ENCODE assay signal across 17 cellular contexts in genomic region chr6:133752129-133752528, GRCh38.
DNase-seq lines count a peak whose midpoint lies in the region; ATAC-seq, FAIRE-seq and TF ChIP-seq lines count a peak whose summit lies in the region.
"Had no signal": no experiment of that assay in that cellular context is flagged by ENCODE, and none has a peak within 500 bp of the region (broad histone marks: within the 10 kb centered on the region; RNA-seq: fewer than 3 reads in every experiment).

No MANE protein-coding gene starts in this region.

- no peak overlapping the region for H3K14ac ChIP-seq in mesenchymal stem cell (ENCODE audit: low read length in 2 of 2)

- H3K79me1 ChIP-seq in mesenchymal stem cell (replicated peaks; ENCODE audit: low read length, poor library complexity, severe bottlenecking), result no peaks in the 10 kb centered on the region

- no peak for DNase-seq in GM23338 (ENCODE audit: low spot score)
- DNase-seq in brain pericyte (ENCODE audit: low read depth, low spot score), result peak; percentile 11
- no peak for DNase-seq in mesenchymal stem cell
- DNase-seq in smooth muscle cell of the brain vasculature (ENCODE audit: low read depth, low spot score), result peak; percentile 37
- no peak for DNase-seq in RCC 7860 (ENCODE audit: low spot score)
- DNase-seq: BE2C; CD4-positive, alpha-beta T cell; DMS53; H9; NCI-H187; NCI-H226; NCI-H524 treated with DMSO at 0.1 percent for 48 hours; Peyer's patch; SHP77 had no signal

- no peak for FAIRE-seq in RCC 7860 (lab: Jason Lieb, UNC)
- FAIRE-seq: GM19239 had no signal

- H2AFZ ChIP-seq in GM23338, result peak overlapping the region; percentile 77; the same call in 1 of the 2 replicates
- no peak overlapping the region for H2AFZ ChIP-seq in mesenchymal stem cell (ENCODE audit: low read depth, low read length)

- no peaks in the 10 kb centered on the region for H3K36me3 ChIP-seq in GM23338 (ENCODE audit: insufficient read depth)
- no peaks in the 10 kb centered on the region for H3K36me3 ChIP-seq in mesenchymal stem cell (ENCODE audit: control insufficient read depth in 1 of 2, insufficient read depth in 2 of 2, low read depth in 1 of 2, low read length in 2 of 2)
- H3K36me3 ChIP-seq: BE2C, Peyer's patch had no signal

- no peaks in the 10 kb centered on the region for H3K79me2 ChIP-seq in GM23338 (replicated peaks; ENCODE audit: insufficient read depth)

- H3K18ac ChIP-seq in mesenchymal stem cell (ENCODE audit: low read depth in 1 of 2, low read length in 2 of 2), result no peak overlapping the region

- no peaks in the 10 kb centered on the region for H3F3A ChIP-seq in GM23338 (replicated peaks; ENCODE audit: low read depth)

- H3K4me1 ChIP-seq in GM23338 (ENCODE audit: insufficient read depth) (no peaks in the 10 kb centered on the region), mesenchymal stem cell (ENCODE audit: control insufficient read depth, insufficient read depth, low read depth, low read length) (no peaks in the 10 kb centered on the region)
- H3K4me1 ChIP-seq: BE2C, Peyer's patch had no signal

- H3K4me2 ChIP-seq in GM23338 (no peak overlapping the region), mesenchymal stem cell (ENCODE audit: low read length, poor library complexity, severe bottlenecking) (no peak overlapping the region)

- 81% methylated on average over 3 of the region's 3 CpGs for WGBS in mesenchymal stem cell

- H2BK15ac ChIP-seq in mesenchymal stem cell (ENCODE audit: low read depth, poor library complexity, severe bottlenecking), result no peak overlapping the region

- H3K4me3 ChIP-seq in GM23338, result no peak overlapping the region
- no peak overlapping the region for H3K4me3 ChIP-seq in mesenchymal stem cell (ENCODE audit: insufficient read depth in 1 of 2, low read depth in 1 of 2, low read length in 2 of 2)
- H3K4me3 ChIP-seq: Peyer's patch had no signal

- no peaks in the 10 kb centered on the region for H4K20me1 ChIP-seq in GM23338 (replicated peaks; ENCODE audit: insufficient read depth)

- no peak overlapping the region for H2BK5ac ChIP-seq in mesenchymal stem cell (ENCODE audit: low read depth, low read length, poor library complexity, severe bottlenecking)

- H3K9me3 ChIP-seq in mesenchymal stem cell (ENCODE audit: control insufficient read depth, low read length), result no peaks in the 10 kb centered on the region
- H3K9me3 ChIP-seq: BE2C, Peyer's patch had no signal

- no peaks in the 10 kb centered on the region for H3K9me3 Mint-ChIP-seq in GM23338
- no peaks in the 10 kb centered on the region for H3K9me3 Mint-ChIP-seq in activated T-helper 17 cell treated with anti-CD3 and anti-CD28 coated beads, Interleukin-2, amount 50 U/mL, for 72 hours
- H3K9me3 Mint-ChIP-seq: CD4-positive, alpha-beta T cell; H9 had no signal

- H2BK12ac ChIP-seq in mesenchymal stem cell (ENCODE audit: low read length in 2 of 2), result no peak overlapping the region

- H3K27ac ChIP-seq in GM23338 (ENCODE audit: low read depth) (no peak overlapping the region), mesenchymal stem cell (ENCODE audit: low read length, poor library complexity, severe bottlenecking) (no peak overlapping the region)

- H3K4me1 Mint-ChIP-seq in GM23338, result no peaks in the 10 kb centered on the region
- no peaks in the 10 kb centered on the region for H3K4me1 Mint-ChIP-seq in activated T-helper 17 cell treated with anti-CD3 and anti-CD28 coated beads, Interleukin-2, amount 50 U/mL, for 72 hours
- H3K4me1 Mint-ChIP-seq: H9 had no signal

- no peaks in the 10 kb centered on the region for H3K27me3 ChIP-seq in GM23338 (ENCODE audit: insufficient read depth)
- H3K27me3 ChIP-seq in mesenchymal stem cell (ENCODE audit: control insufficient read depth in 1 of 2, insufficient read depth in 1 of 2, low read length in 2 of 2), result no peaks in the 10 kb centered on the region
- H3K27me3 ChIP-seq: Peyer's patch had no signal

- H3K4me3 Mint-ChIP-seq in GM23338, result no peak overlapping the region
- H3K4me3 Mint-ChIP-seq in activated T-helper 17 cell treated with anti-CD3 and anti-CD28 coated beads, Interleukin-2, amount 50 U/mL, for 72 hours, result no peak overlapping the region
- H3K4me3 Mint-ChIP-seq: CD4-positive, alpha-beta T cell; H9 had no signal

- peaks cover 1% of the 10 kb centered on the region for H3K27me3 Mint-ChIP-seq in GM23338 (ENCODE audit: insufficient read depth, low read depth, poor library complexity)
- no peaks in the 10 kb centered on the region for H3K27me3 Mint-ChIP-seq in activated T-helper 17 cell treated with anti-CD3 and anti-CD28 coated beads, Interleukin-2, amount 50 U/mL, for 72 hours

- ATAC-seq in GM23338 (no peak), GM19455 (IDR thresholded peaks at IDR 0.05; ENCODE audit: unreplicated experiment) (no peak)
- no peak for ATAC-seq in activated T-helper 17 cell treated with anti-CD3 and anti-CD28 coated beads, Interleukin-2, amount 50 U/mL, for 72 hours (replicated peaks)

- no peak for TF ChIP-seq CTCF in GM23338 (conservative IDR thresholded peaks at IDR 0.05; ENCODE audit: low read depth in 2 of 2)

- H3K9ac ChIP-seq in mesenchymal stem cell (ENCODE audit: low read length), result peak overlapping the region; percentile 17

- no peak overlapping the region for H3K4ac ChIP-seq in mesenchymal stem cell (ENCODE audit: low read depth in 1 of 2, low read length in 2 of 2)

- no peak overlapping the region for H2BK120ac ChIP-seq in mesenchymal stem cell (ENCODE audit: low read depth, low read length)

- no peak overlapping the region for H4K8ac ChIP-seq in mesenchymal stem cell (ENCODE audit: low read length)

- no peaks in the 10 kb centered on the region for H3K36me3 Mint-ChIP-seq in GM23338 (ENCODE audit: low read depth)
- no peaks in the 10 kb centered on the region for H3K36me3 Mint-ChIP-seq in activated T-helper 17 cell treated with anti-CD3 and anti-CD28 coated beads, Interleukin-2, amount 50 U/mL, for 72 hours (ENCODE audit: low read depth)

- no peaks in the 10 kb centered on the region for H3K9me2 ChIP-seq in GM23338 (ENCODE audit: insufficient read depth)

- H3K27ac Mint-ChIP-seq in GM23338, result no peak overlapping the region
- no peak overlapping the region for H3K27ac Mint-ChIP-seq in activated T-helper 17 cell treated with anti-CD3 and anti-CD28 coated beads, Interleukin-2, amount 50 U/mL, for 72 hours
- H3K27ac Mint-ChIP-seq: CD4-positive, alpha-beta T cell; H9 had no signal

- H2AK5ac ChIP-seq in mesenchymal stem cell (ENCODE audit: low read length, severe bottlenecking), result no peak overlapping the region

- no peak overlapping the region for H4K91ac ChIP-seq in mesenchymal stem cell (ENCODE audit: low read length)

- no peak overlapping the region for H3K23ac ChIP-seq in mesenchymal stem cell (ENCODE audit: low read length in 2 of 2)

TF ChIP-seq in GM23338, 12 proteins besides CTCF, POLR2A, EP300 and RAD21:
- TF ChIP-seq ETS1 (IDR thresholded peaks at IDR 0.05), result no peak

Comparison
In these comparisons a context has a peak if more than half of its experiments do, and no peak if none do; other contexts are left out.
1. DNase-seq: peak in brain pericyte (single experiment) and smooth muscle cell of the brain vasculature (single experiment); none in GM23338 (single experiment), mesenchymal stem cell (single experiment) and RCC 7860 (single experiment).